Comparison of ENCODE assay signal across 8 cellular contexts in the genomic region with DNA sequence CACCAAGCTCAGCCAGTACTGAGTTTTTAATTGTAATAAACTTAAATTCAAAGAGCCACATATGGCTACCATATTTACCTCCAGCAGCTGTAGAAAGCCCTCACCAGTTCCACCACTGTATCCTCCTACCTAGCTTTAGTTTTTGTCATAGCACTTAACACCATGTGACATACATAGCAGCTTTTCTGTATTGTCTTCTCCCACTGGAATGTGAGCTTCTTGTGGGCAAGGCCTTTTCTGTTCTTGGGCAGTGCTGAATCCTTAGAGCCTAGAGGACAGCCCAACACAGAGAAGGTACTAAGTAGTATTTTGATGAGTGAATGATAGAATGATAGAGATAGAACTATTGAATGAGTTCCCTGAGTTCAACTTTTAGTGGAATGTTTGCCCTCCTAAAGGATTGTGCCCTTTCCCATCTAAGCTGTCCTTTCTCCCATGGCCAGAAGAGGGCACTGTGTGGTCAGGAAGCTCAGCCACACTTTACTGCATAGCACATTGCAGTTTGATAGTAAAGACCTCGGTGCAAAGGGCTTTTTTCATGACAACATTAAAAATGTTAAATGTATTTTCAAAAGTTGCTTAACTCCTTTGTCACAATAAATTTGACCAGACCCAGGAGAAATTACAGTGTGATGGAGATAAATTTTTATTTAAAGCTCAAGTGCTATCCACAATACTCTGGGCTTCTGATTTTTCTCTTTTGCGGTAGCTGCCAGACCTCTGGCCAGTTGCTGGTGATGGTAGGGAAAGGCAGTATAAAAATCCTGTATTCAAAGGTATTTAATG.
DNase-seq lines count a peak whose midpoint lies in the region; ATAC-seq and TF ChIP-seq lines count a peak whose summit lies in the region.

No MANE protein-coding gene starts in this region.

- H3K9me3 Mint-ChIP-seq in T-helper 2 cell treated with Interferon-gamma antibody and Interleukin-4, amounts not matched to agents 5 μg/mL and 100 μg/mL, for 36 hours: no peaks in the 10 kb centered on the region

- H3K9me3 ChIP-seq in smooth muscle cell (replicated peaks; ENCODE audit: low read depth): no peaks in the 10 kb centered on the region

- peaks cover 41% of the 10 kb centered on the region for H3F3A ChIP-seq in smooth muscle cell (ENCODE audit: low read depth)

- no peak for ATAC-seq in HG02840 (IDR thresholded peaks at IDR 0.05; ENCODE audit: low FRiP score, unreplicated experiment)

- H3K9ac ChIP-seq in smooth muscle cell (ENCODE audit: low read depth): no peak overlapping the region

- WGBS in smooth muscle cell (ENCODE audit: low lambda C conversion rate): 60% methylated on average over 2 of the region's 2 CpGs

- no peaks in the 10 kb centered on the region for H3K27me3 ChIP-seq in smooth muscle cell (ENCODE audit: low read depth)

- H3K4me1 Mint-ChIP-seq in T-helper 2 cell treated with Interferon-gamma antibody and Interleukin-4, amounts not matched to agents 5 μg/mL and 100 μg/mL, for 36 hours (ENCODE audit: low read depth): peaks cover 5% of the 10 kb centered on the region

- in situ Hi-C loops in astrocyte of the cerebellum (cut with HindIII; ENCODE audit: low sequenced_read_pairs): no loop called here

- H3K36me3 ChIP-seq in smooth muscle cell (ENCODE audit: low read depth): peaks cover 14% of the 10 kb centered on the region

- H3K4me1 ChIP-seq in smooth muscle cell (ENCODE audit: low read depth): no peaks in the 10 kb centered on the region

- H3K4me3 ChIP-seq in astrocyte of the cerebellum (ENCODE audit: low read depth, low read length): no peak overlapping the region
- no peak overlapping the region for H3K4me3 ChIP-seq in smooth muscle cell

- peaks cover 87% of the 10 kb centered on the region for H4K20me1 ChIP-seq in smooth muscle cell (ENCODE audit: low read depth)

- no peak overlapping the region for H3K27ac Mint-ChIP-seq in T-helper 2 cell treated with Interferon-gamma antibody and Interleukin-4, amounts not matched to agents 5 μg/mL and 100 μg/mL, for 36 hours

- peak overlapping the region; percentile 37 for H3K27ac ChIP-seq in smooth muscle cell (ENCODE audit: low read depth)

- TF ChIP-seq CTCF in astrocyte of the cerebellum (IDR thresholded peaks at IDR 0.05; ENCODE audit: low read depth, low read length, missing control alignments) (peak; percentile 95), smooth muscle cell (IDR thresholded peaks at IDR 0.05; ENCODE audit: borderline replicate concordance, insufficient read depth, poor library complexity, severe bottlenecking) (peak; percentile 84)

- no peak overlapping the region for H3K4me2 ChIP-seq in smooth muscle cell

- no peaks in the 10 kb centered on the region for H3K27me3 Mint-ChIP-seq in T-helper 2 cell treated with Interferon-gamma antibody and Interleukin-4, amounts not matched to agents 5 μg/mL and 100 μg/mL, for 36 hours (ENCODE audit: low read depth)

- no peak overlapping the region for H3K4me3 Mint-ChIP-seq in T-helper 2 cell treated with Interferon-gamma antibody and Interleukin-4, amounts not matched to agents 5 μg/mL and 100 μg/mL, for 36 hours

- H3K36me3 Mint-ChIP-seq in T-helper 2 cell treated with Interferon-gamma antibody and Interleukin-4, amounts not matched to agents 5 μg/mL and 100 μg/mL, for 36 hours (ENCODE audit: low read depth): peaks cover 3% of the 10 kb centered on the region

- DNase-seq in GM03348 (ENCODE audit: low spot score): peak; percentile 75
- peak; percentile 43 for DNase-seq in HCEC 1CT
- peak; percentile 58 to 87 (median 58) for DNase-seq in NCI-H1417 (lab: John Stamatoyannopoulos, UW)
- peak; percentile 40 for DNase-seq in T-helper 2 cell treated with Interferon-gamma antibody and Interleukin-4, amounts not matched to agents 5 μg/mL and 100 μg/mL, for 36 hours (ENCODE audit: low spot score)
- DNase-seq in astrocyte of the cerebellum (ENCODE audit: low read depth): peak; percentile 47
- peak in 34 of 51 donors; percentile 1 to 72 (median 27) for DNase-seq in hypothalamus (lab: John Stamatoyannopoulos, UW)
- DNase-seq in smooth muscle cell (lab: John Stamatoyannopoulos, UW; ENCODE audit: unreplicated experiment): no peak

- peaks cover 52% of the 10 kb centered on the region for H3K79me2 ChIP-seq in smooth muscle cell (ENCODE audit: low read depth)

- no peak overlapping the region for H2AFZ ChIP-seq in smooth muscle cell (ENCODE audit: low read depth)
